12 cellular contexts compared by ENCODE assay signal in the genomic region with DNA sequence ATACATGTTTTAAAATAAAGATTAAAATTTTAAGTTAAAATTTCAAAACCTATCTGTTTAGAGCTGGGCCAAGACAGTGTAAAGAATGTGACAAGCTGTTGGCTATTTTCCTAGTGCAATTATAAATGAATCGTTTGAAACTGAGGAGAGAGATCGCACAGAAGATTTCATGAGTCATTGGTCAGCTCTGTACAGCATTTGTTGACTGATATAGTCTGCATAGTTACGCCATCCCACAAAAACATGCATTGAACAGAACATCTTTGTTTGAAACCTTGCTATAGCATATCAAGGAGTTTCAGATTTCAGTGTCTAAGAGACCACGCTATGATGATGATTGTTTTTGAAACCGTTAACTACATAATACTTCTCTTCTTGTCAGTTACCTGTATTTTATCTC. TPM values are rescaled to one million over a fixed set of nuclear protein-coding genes. Genes with fewer than 3 reads are reported as not detected.
DNase-seq lines count a peak whose midpoint lies in the region; ATAC-seq and TF ChIP-seq lines count a peak whose summit lies in the region.
"Had no signal": no experiment of that assay in that cellular context is flagged by ENCODE, and none has a peak within 500 bp of the region (broad histone marks: within the 10 kb centered on the region; RNA-seq: fewer than 3 reads in every experiment).

No MANE protein-coding gene starts in this region.

- H3K4me3 Mint-ChIP-seq in H9: no peak overlapping the region

- H3K23me2 ChIP-seq in H9 (ENCODE audit: insufficient read length, low read depth, low read length, poor library complexity, severe bottlenecking): peaks cover 9% of the 10 kb centered on the region

- H4K8ac ChIP-seq in neuronal stem cell (ENCODE audit: low read depth, low read length) (no peak overlapping the region), H9 (replicated peaks; ENCODE audit: insufficient read length, low read depth, low read length) (no peak overlapping the region)

- H3K79me1 ChIP-seq in neuronal stem cell (ENCODE audit: low read depth, low read length) (no peaks in the 10 kb centered on the region), H9 (ENCODE audit: insufficient read depth, low read depth, low read length, poor library complexity, severe bottlenecking) (no peaks in the 10 kb centered on the region)

- H2BK5ac ChIP-seq in neuronal stem cell (ENCODE audit: low read length): no peak overlapping the region
- H2BK5ac ChIP-seq in H9 (ENCODE audit: insufficient read length, low read length): no peak overlapping the region

- H3K56ac ChIP-seq in H9 (ENCODE audit: insufficient read length, low read depth, low read length): no peak overlapping the region

- no peaks in the 10 kb centered on the region for H4K20me1 ChIP-seq in H9 (ENCODE audit: control insufficient read depth, insufficient read depth, insufficient read length)

- H2BK20ac ChIP-seq in H9 (ENCODE audit: low read depth, low read length, poor library complexity, severe bottlenecking): no peak overlapping the region

- H3K23ac ChIP-seq in neuronal stem cell (ENCODE audit: low read depth, low read length, poor library complexity): no peak overlapping the region
- H3K23ac ChIP-seq in H9 (ENCODE audit: insufficient read length, low read depth, low read length): no peak overlapping the region

- TF ChIP-seq CTCF in brain microvascular endothelial cell (IDR thresholded peaks at IDR 0.05; ENCODE audit: low read depth, low read length, missing control alignments) (no peak), H9 (conservative IDR thresholded peaks at IDR 0.05) (no peak)

- no peaks in the 10 kb centered on the region for H3K36me3 Mint-ChIP-seq in H9 (ENCODE audit: insufficient read depth in 1 of 3, low read depth in 3 of 3)

- H3K9me3 Mint-ChIP-seq in H9: no peaks in the 10 kb centered on the region

- H3K79me2 ChIP-seq in H9 (ENCODE audit: insufficient read depth, low read length): no peaks in the 10 kb centered on the region

- WGBS in neuronal stem cell (ENCODE audit: extremely low coverage in 2 of 2, insufficient read length in 2 of 2, insufficient replicate concordance in 1 of 2), 2 donors: no CpG with 5 or more reads among the region's 5 CpGs
- WGBS in H9 (ENCODE audit: extremely low coverage, insufficient read length, low lambda C conversion rate): no CpG with 5 or more reads among the region's 5 CpGs

- H3K9ac ChIP-seq in neuronal stem cell (ENCODE audit: low read depth, low read length, poor library complexity): no peak overlapping the region
- H3K9ac ChIP-seq in H9 (ENCODE audit: extremely low read depth, insufficient read length, low read length): no peak overlapping the region

- H3K4me2 ChIP-seq in neuronal stem cell (ENCODE audit: insufficient read depth, low read length, poor library complexity, severe bottlenecking): no peak overlapping the region
- H3K4me2 ChIP-seq in H9 (ENCODE audit: insufficient read depth, insufficient read length, low read length): no peak overlapping the region

- H3K27ac Mint-ChIP-seq in H9: no peak overlapping the region

- ATAC-seq in GM18867 (IDR thresholded peaks at IDR 0.05; ENCODE audit: unreplicated experiment): no peak

- peak; percentile 18 for DNase-seq in DMS 273 (lab: John Stamatoyannopoulos, UW; ENCODE audit: unreplicated experiment)
- no peak for DNase-seq in DMS 273 treated with DMSO at 0.1 percent for 48 hours (lab: John Stamatoyannopoulos, UW)
- DNase-seq in MV-4-11 (lab: John Stamatoyannopoulos, UW): peak; percentile 35
- peak; percentile 91 for DNase-seq in brain microvascular endothelial cell
- no peak for DNase-seq in neuronal stem cell (ENCODE audit: low spot score)
- no peak for DNase-seq in activated naive CD4-positive, alpha-beta T cell treated with anti-CD3 and anti-CD28 coated beads, Interleukin-2, amount 50 U/mL, for 16 hours
- no peak for DNase-seq in H9
- DNase-seq: H7, occipital lobe had no signal

- peaks cover 11 to 14% of the 10 kb centered on the region in 2 experiments for H3K4me1 Mint-ChIP-seq in H9

- H3T11ph ChIP-seq in H9 (ENCODE audit: low read length): no peak overlapping the region

- H3K18ac ChIP-seq in neuronal stem cell (ENCODE audit: low read length) (no peak overlapping the region), H9 (ENCODE audit: insufficient read length, low read depth, low read length) (no peak overlapping the region)

- H3K4me3 ChIP-seq in brain microvascular endothelial cell (ENCODE audit: low read depth, low read length) (no peak overlapping the region), neuronal stem cell (ENCODE audit: low read length in 2 of 2) (no peak overlapping the region)

- peaks cover 33% of the 10 kb centered on the region for H3K27me3 Mint-ChIP-seq in H9 (ENCODE audit: low read depth)

- no peak overlapping the region for H3K14ac ChIP-seq in neuronal stem cell (ENCODE audit: low read length)
- no peak overlapping the region for H3K14ac ChIP-seq in H9 (ENCODE audit: insufficient read depth, low read length)

- H2AFZ ChIP-seq in neuronal stem cell (ENCODE audit: low read length): peak overlapping the region; percentile 32
- no peak overlapping the region for H2AFZ ChIP-seq in H9 (ENCODE audit: low read length)

- H2BK12ac ChIP-seq in neuronal stem cell (ENCODE audit: low read length) (no peak overlapping the region), H9 (ENCODE audit: insufficient read length, low read depth, low read length) (no peak overlapping the region)

- H2BK120ac ChIP-seq in neuronal stem cell (ENCODE audit: low read depth, low read length) (no peak overlapping the region), H9 (ENCODE audit: low read depth, low read length, poor library complexity, severe bottlenecking) (no peak overlapping the region)

- H3K27ac ChIP-seq in brain microvascular endothelial cell (peak overlapping the region; percentile 86), neuronal stem cell (replicated peaks; ENCODE audit: low read length) (no peak overlapping the region), H9 (ENCODE audit: insufficient read length, low read depth, low read length) (no peak overlapping the region)
- H3K27ac ChIP-seq: 22Rv1 had no signal

- H3K4me1 ChIP-seq in neuronal stem cell (ENCODE audit: control insufficient read depth in 2 of 2, insufficient read depth in 1 of 2, low read depth in 1 of 2, low read length in 2 of 2) (peaks cover 7 to 15% of the 10 kb centered on the region in 2 donors), H9 (ENCODE audit: insufficient read depth, low read length) (no peaks in the 10 kb centered on the region)

- in situ Hi-C loops in brain microvascular endothelial cell (cut with HindIII; ENCODE audit: low pct_ligation_motif_present, low sequenced_read_pairs): no loop called here

- no peak overlapping the region for H4K5ac ChIP-seq in H9 (ENCODE audit: insufficient read length, low read depth, low read length)

- H3K9me3 ChIP-seq in neuronal stem cell (replicated peaks in 1 of 2; ENCODE audit: control insufficient read depth in 2 of 2, insufficient read depth in 1 of 2, low read depth in 1 of 2, low read length in 2 of 2): no peaks in the 10 kb centered on the region
- no peaks in the 10 kb centered on the region for H3K9me3 ChIP-seq in H9 (ENCODE audit: control insufficient read depth, low read depth, low read length)

- no peak overlapping the region for H2BK15ac ChIP-seq in neuronal stem cell (ENCODE audit: low read length)
- no peak overlapping the region for H2BK15ac ChIP-seq in H9 (ENCODE audit: low read depth, low read length)

- no peak overlapping the region for H2AK5ac ChIP-seq in neuronal stem cell (ENCODE audit: low read depth, low read length)
- no peak overlapping the region for H2AK5ac ChIP-seq in H9 (ENCODE audit: insufficient read length, low read length)

- H4K91ac ChIP-seq in neuronal stem cell (ENCODE audit: low read depth, low read length, poor library complexity) (no peak overlapping the region), H9 (ENCODE audit: insufficient read length, low read depth, low read length) (no peak overlapping the region)

- H3K4ac ChIP-seq in neuronal stem cell (ENCODE audit: low read length) (no peak overlapping the region), H9 (ENCODE audit: low read depth, low read length) (no peak overlapping the region)

- H3K27me3 ChIP-seq in brain microvascular endothelial cell (replicated peaks) (no peaks in the 10 kb centered on the region), neuronal stem cell (ENCODE audit: control insufficient read depth in 3 of 3, insufficient read depth in 3 of 3, low read depth in 1 of 3, low read length in 3 of 3) (no peaks in the 10 kb centered on the region), H9 (ENCODE audit: insufficient read depth, low read length) (peaks cover 4% of the 10 kb centered on the region)

- H3K36me3 ChIP-seq in brain microvascular endothelial cell (replicated peaks) (no peaks in the 10 kb centered on the region), neuronal stem cell (replicated peaks in 1 of 2; ENCODE audit: control insufficient read depth in 2 of 2, insufficient read depth in 2 of 2, low read length in 2 of 2) (no peaks in the 10 kb centered on the region)

RNA-seq across cellular contexts. Expression of a gene that starts 1.3 kb away (rescaled TPM):
- polyA plus RNA-seq in neuronal stem cell (2013, experiment 1 of 2): 0.24 TPM
- 0.14 TPM for polyA plus RNA-seq in neuronal stem cell (2013, experiment 2 of 2)
- not detected in 2 replicates for total RNA-seq in H9 (2021)
- total RNA-seq: H7; T-helper 2 cell treated with Interferon-gamma antibody and Interleukin-4, amounts not matched to agents 100 ng/mL and 5 ng/mL, for 36 hours had no signal

Comparison
In these comparisons a context has a peak if more than half of its experiments do, and no peak if none do; other contexts are left out.
1. DNase-seq: peak in DMS 273 (single experiment), MV-4-11 (single experiment) and brain microvascular endothelial cell (single experiment); none in DMS 273 treated with DMSO at 0.1 percent for 48 hours (single experiment), neuronal stem cell (single experiment), activated naive CD4-positive, alpha-beta T cell treated with anti-CD3 and anti-CD28 coated beads, Interleukin-2, amount 50 U/mL, for 16 hours (single experiment) and H9 (single experiment).